Comparison of ENCODE assay signal across 26 cellular contexts in the genomic region with DNA sequence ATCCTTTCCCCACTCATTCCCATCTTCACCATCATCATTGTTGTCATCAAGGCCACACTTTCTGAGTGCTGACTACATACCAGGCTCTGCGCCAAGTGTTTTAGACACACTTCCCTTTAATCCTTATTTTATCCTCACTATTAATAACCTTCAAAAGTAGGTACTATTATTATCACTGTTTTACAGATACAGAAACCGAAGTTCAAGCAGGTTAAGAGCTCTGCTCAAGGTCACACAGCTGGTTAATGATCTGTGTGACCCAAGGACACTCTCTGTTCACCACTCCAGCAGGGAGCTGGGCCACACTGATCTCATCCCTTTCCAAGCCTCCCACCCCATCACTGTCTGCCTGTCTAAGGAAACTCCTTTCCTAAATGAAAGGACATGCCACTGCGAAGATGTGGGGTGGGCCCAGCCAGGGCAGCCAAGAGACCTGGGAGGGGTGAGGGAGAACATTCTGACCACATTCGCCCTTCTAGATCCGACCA. TPM values are rescaled to one million over a fixed set of nuclear protein-coding genes. Genes with fewer than 3 reads are reported as not detected.
DNase-seq lines count a peak whose midpoint lies in the region; ATAC-seq and TF ChIP-seq lines count a peak whose summit lies in the region.
"Had no signal": no experiment of that assay in that cellular context is flagged by ENCODE, and none has a peak within 500 bp of the region (broad histone marks: within the 10 kb centered on the region; RNA-seq: fewer than 3 reads in every experiment).

No MANE protein-coding gene starts in this region.

- no peaks in the 10 kb centered on the region for H3K27me3 ChIP-seq in right atrium auricular region
- H3K27me3 ChIP-seq in esophagus squamous epithelium = no peaks in the 10 kb centered on the region
- H3K27me3 ChIP-seq: breast epithelium, tibial artery had no signal

- intact Hi-C loops in Right ventricle myocardium inferior (cut with DNase I) (no loop called here), esophagus squamous epithelium (cut with DNase I) (no loop called here), MCF 10A (cut with micrococcal nuclease) (no loop called here)

- H3K27me3 Mint-ChIP-seq in nephron (ENCODE audit: low read depth) = peaks cover 4% of the 10 kb centered on the region
- H3K27me3 Mint-ChIP-seq in MCF 10A (ENCODE audit: insufficient read depth, unreplicated experiment) = no peaks in the 10 kb centered on the region
- H3K27me3 Mint-ChIP-seq: stimulated activated naive CD8-positive, alpha-beta T cell treated with anti-CD3 and anti-CD28 coated beads, Interleukin-15, Interleukin-2, amounts not matched to agents 100 ng/mL and 50 ng/mL, for 24 hours had no signal

- no peaks in the 10 kb centered on the region for H3K36me3 Mint-ChIP-seq in nephron (ENCODE audit: low read depth)
- no peaks in the 10 kb centered on the region for H3K36me3 Mint-ChIP-seq in MCF 10A (ENCODE audit: insufficient read depth, unreplicated experiment)
- H3K36me3 Mint-ChIP-seq: CD8-positive, alpha-beta memory T cell; memory B cell had no signal

- TF ChIP-seq CTCF in right atrium auricular region (IDR thresholded peaks at IDR 0.05) (no peak), esophagus squamous epithelium (IDR thresholded peaks at IDR 0.05) (no peak), nephron (IDR thresholded peaks at IDR 0.05; ENCODE audit: unreplicated experiment in 3 of 3) (no peak), MCF 10A (IDR thresholded peaks at IDR 0.05; ENCODE audit: unreplicated experiment) (no peak)

- ATAC-seq in Right ventricle myocardium inferior (peak; percentile 55), GM18867 (IDR thresholded peaks at IDR 0.05; ENCODE audit: unreplicated experiment) (no peak)
- ATAC-seq: activated T-cell treated with anti-CD3 and anti-CD28 coated beads, Interleukin-2, amount 50 U/mL, for 4 hours; GM23338; K562 had no signal

- no peaks in the 10 kb centered on the region for H3K9me3 ChIP-seq in right atrium auricular region
- H3K9me3 ChIP-seq in esophagus squamous epithelium = no peaks in the 10 kb centered on the region
- H3K9me3 ChIP-seq: breast epithelium, tibial artery had no signal

- H3K9me3 Mint-ChIP-seq in nephron (no peaks in the 10 kb centered on the region), MCF 10A (ENCODE audit: unreplicated experiment) (no peaks in the 10 kb centered on the region)
- H3K9me3 Mint-ChIP-seq: activated CD4-positive, alpha-beta T cell treated with anti-CD3 and anti-CD28 coated beads, Interleukin-2, amount 10 ng/mL, durations not matched to agents 24 days and 14 days; activated T-cell treated with anti-CD3 and anti-CD28 coated beads, Interleukin-2, amount 50 U/mL, for 4 hours; CD8-positive, alpha-beta memory T cell; GM23338; memory B cell; stimulated activated naive CD8-positive, alpha-beta T cell treated with anti-CD3 and anti-CD28 coated beads, Interleukin-15, Interleukin-2, amounts not matched to agents 100 ng/mL and 50 ng/mL, for 24 hours had no signal

- no peak for TF ChIP-seq POLR2A in esophagus squamous epithelium (IDR thresholded peaks at IDR 0.05)

- H3K4me1 Mint-ChIP-seq in nephron (peaks cover 63% of the 10 kb centered on the region), MCF 10A (ENCODE audit: insufficient read depth, unreplicated experiment) (peaks cover 40% of the 10 kb centered on the region)

- POLR2A ChIA-PET in MCF 10A (lab: Yijun Ruan, JAX) = interaction anchor here (1.1 kb wide), 1 partner anchor 18 kb away, joined by 3 read pairs; no protein-coding TSS in a partner anchor

- H3K4me1 ChIP-seq in right atrium auricular region = peaks cover 0 to 68% of the 10 kb centered on the region in 2 donors
- peaks cover 74 to 86% (median 80%) of the 10 kb centered on the region in 3 donors for H3K4me1 ChIP-seq in esophagus squamous epithelium

- H3K27ac ChIP-seq in right atrium auricular region (no peak overlapping the region), esophagus squamous epithelium (peak overlapping the region in 3 of 4 donors; percentile 83 to 86 (median 85))
- H3K27ac ChIP-seq: tibial artery had no signal

- no peaks in the 10 kb centered on the region for H3K36me3 ChIP-seq in right atrium auricular region
- H3K36me3 ChIP-seq in esophagus squamous epithelium = no peaks in the 10 kb centered on the region
- H3K36me3 ChIP-seq: breast epithelium, tibial artery had no signal

- WGBS in esophagus squamous epithelium, 2 donors = 31 to 47% methylated on average over 4 to 5 of the region's 5 CpGs

- no TSS peak for BruUV-seq in MCF 10A (replicated peaks; lab: Mats Ljungman, UMichigan)

- CTCF ChIA-PET in MCF 10A (lab: Yijun Ruan, JAX) = no interaction called here

- H3K4me3 Mint-ChIP-seq in nephron = no peak overlapping the region
- no peak overlapping the region for H3K4me3 Mint-ChIP-seq in MCF 10A (ENCODE audit: unreplicated experiment)
- H3K4me3 Mint-ChIP-seq: activated CD4-positive, alpha-beta T cell treated with anti-CD3 and anti-CD28 coated beads, Interleukin-2, amount 10 ng/mL, durations not matched to agents 24 days and 14 days; activated T-cell treated with anti-CD3 and anti-CD28 coated beads, Interleukin-2, amount 50 U/mL, for 4 hours; CD8-positive, alpha-beta memory T cell; GM23338; memory B cell; stimulated activated naive CD8-positive, alpha-beta T cell treated with anti-CD3 and anti-CD28 coated beads, Interleukin-15, Interleukin-2, amounts not matched to agents 100 ng/mL and 50 ng/mL, for 24 hours had no signal

- DNase-seq in Right ventricle myocardium inferior (ENCODE audit: missing footprints) (no peak), right atrium auricular region (ENCODE audit: low spot score) (no peak), esophagus squamous epithelium (lab: John Stamatoyannopoulos, UW) (no peak), NCI-H446 treated with DMSO at 0.1 percent for 48 hours (lab: John Stamatoyannopoulos, UW) (no peak), MCF 10A (ENCODE audit: unreplicated experiment) (no peak), T-helper 1 cell (no peak)
- DNase-seq: activated CD4-positive, alpha-beta T cell treated with anti-CD3 and anti-CD28 coated beads, Interleukin-2, amount 10 ng/mL, durations not matched to agents 24 days and 14 days; activated naive CD4-positive, alpha-beta T cell treated with Interleukin-2 at 50 U/mL for 16 hours; activated T-cell treated with anti-CD3 and anti-CD28 coated beads, Interleukin-2, amount 50 U/mL, for 4 hours; amniotic stem cell; kidney; NCI-H1417 treated with DMSO at 0.1 percent for 48 hours; NCI-H2107; NCI-H510A; stimulated activated CD4-positive, alpha-beta T cell treated with anti-CD3 and anti-CD28 coated beads, Interleukin-15, amount 100 ng/mL, for 24 hours; T-helper 2 cell had no signal

- H3K4me3 ChIP-seq in right atrium auricular region = no peak overlapping the region
- H3K4me3 ChIP-seq in esophagus squamous epithelium = no peak overlapping the region
- H3K4me3 ChIP-seq: breast epithelium, coronary artery, GM23338, K562, tibial artery had no signal

- H3K27ac Mint-ChIP-seq in nephron = peak overlapping the region in 2 of 3 experiments; percentile 48 to 53
- no peak overlapping the region for H3K27ac Mint-ChIP-seq in MCF 10A (ENCODE audit: low read depth, unreplicated experiment)
- H3K27ac Mint-ChIP-seq: activated CD4-positive, alpha-beta T cell treated with anti-CD3 and anti-CD28 coated beads, Interleukin-2, amount 10 ng/mL, durations not matched to agents 24 days and 14 days; GM23338; memory B cell; stimulated activated naive CD8-positive, alpha-beta T cell treated with anti-CD3 and anti-CD28 coated beads, Interleukin-15, Interleukin-2, amounts not matched to agents 100 ng/mL and 50 ng/mL, for 24 hours had no signal

RNA-seq across cellular contexts. Expression of a gene that starts 17.2 kb away (rescaled TPM):
- 16.2 TPM for total RNA-seq in Right ventricle myocardium inferior
- total RNA-seq in right atrium auricular region = 10 to 100 TPM; 18.7 to 46.6 TPM
- total RNA-seq in esophagus squamous epithelium = 10 to 100 TPM; 51.4 to 95.9 (median 88.4) TPM
- 18.4 and 20.1 TPM in 2 replicates for total RNA-seq in MCF 10A (2022)

Comparison
In these comparisons a context has a peak if more than half of its experiments do, and no peak if none do; other contexts are left out.
1. H3K27ac ChIP-seq: peak in esophagus squamous epithelium (3 of 4); none in right atrium auricular region (0 of 2).